ENCODE assay signal across 1 cellular context in the genomic region with DNA sequence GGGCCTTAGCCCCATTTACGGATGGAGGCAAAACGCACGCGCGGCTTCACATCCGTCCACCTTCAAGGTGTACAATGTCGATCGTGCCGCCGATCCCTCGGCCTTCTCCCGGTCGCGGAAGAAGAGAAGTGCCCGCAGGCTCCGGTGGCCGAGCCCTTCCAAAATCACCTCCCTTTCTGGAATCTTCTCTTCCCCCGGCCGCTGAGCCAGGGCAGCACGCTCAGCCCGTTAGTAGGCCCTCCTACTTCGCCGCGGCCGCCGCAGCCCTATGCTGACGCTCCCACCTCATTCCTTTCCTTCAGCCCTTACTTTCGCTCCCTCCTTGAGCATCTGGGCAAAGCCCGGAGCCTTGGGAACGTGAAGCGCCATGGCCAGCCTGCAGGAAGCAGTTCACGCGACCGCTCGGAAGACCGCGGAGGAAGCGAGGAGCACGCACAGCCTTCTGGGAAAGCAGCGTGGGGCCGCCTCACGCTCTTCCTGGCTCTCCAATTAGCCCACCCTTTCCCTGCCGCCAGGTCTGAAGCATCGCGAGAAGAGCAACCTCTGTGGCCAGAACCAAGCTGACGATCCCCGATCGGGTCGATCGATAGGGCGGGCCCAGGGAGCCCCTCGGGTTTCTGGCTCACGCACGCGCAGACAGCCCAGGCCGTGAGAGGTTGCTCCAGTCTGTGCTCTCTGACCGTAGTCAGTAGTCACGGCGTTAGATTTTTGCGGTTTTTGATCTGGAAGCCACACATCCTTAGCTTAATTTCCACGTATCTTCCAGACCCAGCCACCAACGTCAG.
TF ChIP-seq lines count a peak whose summit lies in the region.

A gene with protein sequence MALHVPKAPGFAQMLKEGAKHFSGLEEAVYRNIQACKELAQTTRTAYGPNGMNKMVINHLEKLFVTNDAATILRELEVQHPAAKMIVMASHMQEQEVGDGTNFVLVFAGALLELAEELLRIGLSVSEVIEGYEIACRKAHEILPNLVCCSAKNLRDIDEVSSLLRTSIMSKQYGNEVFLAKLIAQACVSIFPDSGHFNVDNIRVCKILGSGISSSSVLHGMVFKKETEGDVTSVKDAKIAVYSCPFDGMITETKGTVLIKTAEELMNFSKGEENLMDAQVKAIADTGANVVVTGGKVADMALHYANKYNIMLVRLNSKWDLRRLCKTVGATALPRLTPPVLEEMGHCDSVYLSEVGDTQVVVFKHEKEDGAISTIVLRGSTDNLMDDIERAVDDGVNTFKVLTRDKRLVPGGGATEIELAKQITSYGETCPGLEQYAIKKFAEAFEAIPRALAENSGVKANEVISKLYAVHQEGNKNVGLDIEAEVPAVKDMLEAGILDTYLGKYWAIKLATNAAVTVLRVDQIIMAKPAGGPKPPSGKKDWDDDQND (minus strand): TSS at position 427 of the 785 bp plus-strand sequence. CDS start 58 bp downstream, at position 369.

TF ChIP-seq in HepG2, 621 proteins besides CTCF, POLR2A, EP300 and RAD21 (continued from another document and continues in another):
- TF ChIP-seq ZNF34 (CRISPR knock-in tag; IDR thresholded peaks at IDR 0.05; ENCODE audit: borderline replicate concordance): peak; percentile 82; the same call in 1 of the 2 replicates
- TF ChIP-seq, protein P1, sequence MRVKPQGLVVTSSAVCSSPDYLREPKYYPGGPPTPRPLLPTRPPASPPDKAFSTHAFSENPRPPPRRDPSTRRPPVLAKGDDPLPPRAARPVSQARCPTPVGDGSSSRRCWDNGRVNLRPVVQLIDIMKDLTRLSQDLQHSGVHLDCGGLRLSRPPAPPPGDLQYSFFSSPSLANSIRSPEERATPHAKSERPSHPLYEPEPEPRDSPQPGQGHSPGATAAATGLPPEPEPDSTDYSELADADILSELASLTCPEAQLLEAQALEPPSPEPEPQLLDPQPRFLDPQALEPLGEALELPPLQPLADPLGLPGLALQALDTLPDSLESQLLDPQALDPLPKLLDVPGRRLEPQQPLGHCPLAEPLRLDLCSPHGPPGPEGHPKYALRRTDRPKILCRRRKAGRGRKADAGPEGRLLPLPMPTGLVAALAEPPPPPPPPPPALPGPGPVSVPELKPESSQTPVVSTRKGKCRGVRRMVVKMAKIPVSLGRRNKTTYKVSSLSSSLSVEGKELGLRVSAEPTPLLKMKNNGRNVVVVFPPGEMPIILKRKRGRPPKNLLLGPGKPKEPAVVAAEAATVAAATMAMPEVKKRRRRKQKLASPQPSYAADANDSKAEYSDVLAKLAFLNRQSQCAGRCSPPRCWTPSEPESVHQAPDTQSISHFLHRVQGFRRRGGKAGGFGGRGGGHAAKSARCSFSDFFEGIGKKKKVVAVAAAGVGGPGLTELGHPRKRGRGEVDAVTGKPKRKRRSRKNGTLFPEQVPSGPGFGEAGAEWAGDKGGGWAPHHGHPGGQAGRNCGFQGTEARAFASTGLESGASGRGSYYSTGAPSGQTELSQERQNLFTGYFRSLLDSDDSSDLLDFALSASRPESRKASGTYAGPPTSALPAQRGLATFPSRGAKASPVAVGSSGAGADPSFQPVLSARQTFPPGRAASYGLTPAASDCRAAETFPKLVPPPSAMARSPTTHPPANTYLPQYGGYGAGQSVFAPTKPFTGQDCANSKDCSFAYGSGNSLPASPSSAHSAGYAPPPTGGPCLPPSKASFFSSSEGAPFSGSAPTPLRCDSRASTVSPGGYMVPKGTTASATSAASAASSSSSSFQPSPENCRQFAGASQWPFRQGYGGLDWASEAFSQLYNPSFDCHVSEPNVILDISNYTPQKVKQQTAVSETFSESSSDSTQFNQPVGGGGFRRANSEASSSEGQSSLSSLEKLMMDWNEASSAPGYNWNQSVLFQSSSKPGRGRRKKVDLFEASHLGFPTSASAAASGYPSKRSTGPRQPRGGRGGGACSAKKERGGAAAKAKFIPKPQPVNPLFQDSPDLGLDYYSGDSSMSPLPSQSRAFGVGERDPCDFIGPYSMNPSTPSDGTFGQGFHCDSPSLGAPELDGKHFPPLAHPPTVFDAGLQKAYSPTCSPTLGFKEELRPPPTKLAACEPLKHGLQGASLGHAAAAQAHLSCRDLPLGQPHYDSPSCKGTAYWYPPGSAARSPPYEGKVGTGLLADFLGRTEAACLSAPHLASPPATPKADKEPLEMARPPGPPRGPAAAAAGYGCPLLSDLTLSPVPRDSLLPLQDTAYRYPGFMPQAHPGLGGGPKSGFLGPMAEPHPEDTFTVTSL (CRISPR knock-in tag; IDR thresholded peaks at IDR 0.05; ENCODE audit: borderline replicate concordance): no peak
- TF ChIP-seq ZNF326 (CRISPR knock-in tag; IDR thresholded peaks at IDR 0.05; ENCODE audit: borderline replicate concordance): no peak
- TF ChIP-seq, protein P2, sequence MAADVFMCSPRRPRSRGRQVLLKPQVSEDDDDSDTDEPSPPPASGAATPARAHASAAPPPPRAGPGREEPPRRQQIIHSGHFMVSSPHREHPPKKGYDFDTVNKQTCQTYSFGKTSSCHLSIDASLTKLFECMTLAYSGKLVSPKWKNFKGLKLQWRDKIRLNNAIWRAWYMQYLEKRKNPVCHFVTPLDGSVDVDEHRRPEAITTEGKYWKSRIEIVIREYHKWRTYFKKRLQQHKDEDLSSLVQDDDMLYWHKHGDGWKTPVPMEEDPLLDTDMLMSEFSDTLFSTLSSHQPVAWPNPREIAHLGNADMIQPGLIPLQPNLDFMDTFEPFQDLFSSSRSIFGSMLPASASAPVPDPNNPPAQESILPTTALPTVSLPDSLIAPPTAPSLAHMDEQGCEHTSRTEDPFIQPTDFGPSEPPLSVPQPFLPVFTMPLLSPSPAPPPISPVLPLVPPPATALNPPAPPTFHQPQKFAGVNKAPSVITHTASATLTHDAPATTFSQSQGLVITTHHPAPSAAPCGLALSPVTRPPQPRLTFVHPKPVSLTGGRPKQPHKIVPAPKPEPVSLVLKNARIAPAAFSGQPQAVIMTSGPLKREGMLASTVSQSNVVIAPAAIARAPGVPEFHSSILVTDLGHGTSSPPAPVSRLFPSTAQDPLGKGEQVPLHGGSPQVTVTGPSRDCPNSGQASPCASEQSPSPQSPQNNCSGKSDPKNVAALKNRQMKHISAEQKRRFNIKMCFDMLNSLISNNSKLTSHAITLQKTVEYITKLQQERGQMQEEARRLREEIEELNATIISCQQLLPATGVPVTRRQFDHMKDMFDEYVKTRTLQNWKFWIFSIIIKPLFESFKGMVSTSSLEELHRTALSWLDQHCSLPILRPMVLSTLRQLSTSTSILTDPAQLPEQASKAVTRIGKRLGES (CRISPR knock-in tag; IDR thresholded peaks at IDR 0.05; ENCODE audit: borderline replicate concordance): 0 out of 2 replicates have a peak, but pooled peaks have one; percentile 56
- TF ChIP-seq, protein P3, sequence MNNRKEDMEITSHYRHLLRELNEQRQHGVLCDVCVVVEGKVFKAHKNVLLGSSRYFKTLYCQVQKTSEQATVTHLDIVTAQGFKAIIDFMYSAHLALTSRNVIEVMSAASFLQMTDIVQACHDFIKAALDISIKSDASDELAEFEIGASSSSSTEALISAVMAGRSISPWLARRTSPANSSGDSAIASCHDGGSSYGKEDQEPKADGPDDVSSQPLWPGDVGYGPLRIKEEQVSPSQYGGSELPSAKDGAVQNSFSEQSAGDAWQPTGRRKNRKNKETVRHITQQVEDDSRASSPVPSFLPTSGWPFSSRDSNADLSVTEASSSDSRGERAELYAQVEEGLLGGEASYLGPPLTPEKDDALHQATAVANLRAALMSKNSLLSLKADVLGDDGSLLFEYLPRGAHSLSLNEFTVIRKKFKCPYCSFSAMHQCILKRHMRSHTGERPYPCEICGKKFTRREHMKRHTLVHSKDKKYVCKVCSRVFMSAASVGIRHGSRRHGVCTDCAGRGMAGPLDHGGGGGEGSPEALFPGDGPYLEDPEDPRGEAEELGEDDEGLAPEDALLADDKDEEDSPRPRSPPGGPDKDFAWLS (CRISPR knock-in tag; IDR thresholded peaks at IDR 0.05; ENCODE audit: borderline replicate concordance): peak; percentile 57; the same call in 1 of the 2 replicates
- TF ChIP-seq STAT5B (CRISPR knock-in tag; IDR thresholded peaks at IDR 0.05): no peak
- peak; percentile 67; the same call in 1 of the 2 replicates for TF ChIP-seq ATF2 (CRISPR knock-in tag; IDR thresholded peaks at IDR 0.05)
- TF ChIP-seq SNAPC5 (CRISPR knock-in tag; IDR thresholded peaks at IDR 0.05; ENCODE audit: borderline replicate concordance): no peak; the same call in 1 of the 2 replicates
- peak; percentile 56; the same call in 1 of the 2 replicates for TF ChIP-seq ZNF441 (CRISPR knock-in tag; IDR thresholded peaks at IDR 0.05; ENCODE audit: borderline replicate concordance)
- no peak; the same call in 1 of the 2 replicates for TF ChIP-seq TSC22D2 (CRISPR knock-in tag; IDR thresholded peaks at IDR 0.05; ENCODE audit: borderline replicate concordance)
- 0 out of 2 replicates have a peak, but pooled peaks have one; percentile 29 for TF ChIP-seq KLF11 (CRISPR knock-in tag; IDR thresholded peaks at IDR 0.05)
- no peak for TF ChIP-seq PBX2 (CRISPR knock-in tag; IDR thresholded peaks at IDR 0.05)
- TF ChIP-seq, protein P4, sequence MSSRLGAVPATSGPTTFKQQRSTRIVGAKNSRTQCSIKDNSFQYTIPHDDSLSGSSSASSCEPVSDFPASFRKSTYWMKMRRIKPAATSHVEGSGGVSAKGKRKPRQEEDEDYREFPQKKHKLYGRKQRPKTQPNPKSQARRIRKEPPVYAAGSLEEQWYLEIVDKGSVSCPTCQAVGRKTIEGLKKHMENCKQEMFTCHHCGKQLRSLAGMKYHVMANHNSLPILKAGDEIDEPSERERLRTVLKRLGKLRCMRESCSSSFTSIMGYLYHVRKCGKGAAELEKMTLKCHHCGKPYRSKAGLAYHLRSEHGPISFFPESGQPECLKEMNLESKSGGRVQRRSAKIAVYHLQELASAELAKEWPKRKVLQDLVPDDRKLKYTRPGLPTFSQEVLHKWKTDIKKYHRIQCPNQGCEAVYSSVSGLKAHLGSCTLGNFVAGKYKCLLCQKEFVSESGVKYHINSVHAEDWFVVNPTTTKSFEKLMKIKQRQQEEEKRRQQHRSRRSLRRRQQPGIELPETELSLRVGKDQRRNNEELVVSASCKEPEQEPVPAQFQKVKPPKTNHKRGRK (CRISPR knock-in tag; IDR thresholded peaks at IDR 0.05): no peak
- TF ChIP-seq HCFC1 (IDR thresholded peaks at IDR 0.05; ENCODE audit: low read depth, low read length): peak; percentile 68
- TF ChIP-seq EEA1 (CRISPR knock-in tag; IDR thresholded peaks at IDR 0.05; ENCODE audit: borderline replicate concordance): no peak
- TF ChIP-seq SNAPC2 (CRISPR knock-in tag; IDR thresholded peaks at IDR 0.05): no peak
- no peak for TF ChIP-seq ETS1 (CRISPR knock-in tag; IDR thresholded peaks at IDR 0.05)
- no peak for TF ChIP-seq NONO (IDR thresholded peaks at IDR 0.05)
- TF ChIP-seq NONO (CRISPR knock-in tag; conservative IDR thresholded peaks at IDR 0.05): peak; percentile 75
- TF ChIP-seq PCBP1 (IDR thresholded peaks at IDR 0.05; ENCODE audit: borderline replicate concordance, low read depth, low read length): peak; percentile 76; the same call in 1 of the 2 replicates
- peak; percentile 93; the same call in 1 of the 2 replicates for TF ChIP-seq ZFP90 (CRISPR knock-in tag; IDR thresholded peaks at IDR 0.05; ENCODE audit: borderline replicate concordance)
- TF ChIP-seq TRAFD1 (CRISPR knock-in tag; IDR thresholded peaks at IDR 0.05; ENCODE audit: borderline replicate concordance): no peak
- peak; percentile 64; the same call in 1 of the 2 replicates for TF ChIP-seq FOXO1 (CRISPR knock-in tag; IDR thresholded peaks at IDR 0.05)
- TF ChIP-seq DPF2 (CRISPR knock-in tag; IDR thresholded peaks at IDR 0.05; ENCODE audit: borderline replicate concordance, low read depth): no peak
- 0 out of 2 replicates have a peak, but pooled peaks have one; percentile 53 for TF ChIP-seq MTA1 (CRISPR knock-in tag; IDR thresholded peaks at IDR 0.05; ENCODE audit: borderline replicate concordance)
- no peak for TF ChIP-seq CERS6 (CRISPR knock-in tag; IDR thresholded peaks at IDR 0.05)
- TF ChIP-seq ZNF260 (CRISPR knock-in tag; IDR thresholded peaks at IDR 0.05; ENCODE audit: borderline replicate concordance, low read depth): no peak
